17 cellular contexts compared by ENCODE assay signal in genomic region chr2:119463990-119464389, GRCh38. TPM values are rescaled to one million over a fixed set of nuclear protein-coding genes. Genes with fewer than 3 reads are reported as not detected.
A peak's percentile ranks its signal among the peaks of the same experiment; 100 is the strongest.
DNase-seq lines count a peak whose midpoint lies in the region; ATAC-seq and TF ChIP-seq lines count a peak whose summit lies in the region.
"Had no signal": no experiment of that assay in that cellular context is flagged by ENCODE, and none has a peak within 500 bp of the region (broad histone marks: within the 10 kb centered on the region; RNA-seq: fewer than 3 reads in every experiment).

No MANE protein-coding gene starts in this region.

- ATAC-seq in natural killer cell treated with Interleukin-12 subunit alpha and Interleukin-12 subunit beta and Interleukin-15 and Interleukin-18, amount 100 ng/mL, for 72 hours, result peak in 1 of 2 donors; percentile 4
- no peak for ATAC-seq in natural killer cell
- ATAC-seq in gastrocnemius medialis, result peak; percentile 45 to 76
- no peak for ATAC-seq in HG03460 (IDR thresholded peaks at IDR 0.05; ENCODE audit: unreplicated experiment)
- ATAC-seq in HG02884 (IDR thresholded peaks at IDR 0.05; ENCODE audit: unreplicated experiment), result no peak

- intact Hi-C loops in natural killer cell (cut with micrococcal nuclease), result no loop called here
- intact Hi-C loops in gastrocnemius medialis (cut with DNase I; ENCODE audit: low total_unique reads), result no loop called here

- TF ChIP-seq POLR2A in gastrocnemius medialis (IDR thresholded peaks at IDR 0.05), result no peak

- H3K9me3 ChIP-seq in endodermal cell (ENCODE audit: control insufficient read depth, low read length), result no peaks in the 10 kb centered on the region
- H3K9me3 ChIP-seq in gastrocnemius medialis, result no peaks in the 10 kb centered on the region
- H3K9me3 ChIP-seq: BLaER1, HAP-1 had no signal

- H3K27me3 Mint-ChIP-seq in natural killer cell treated with Interleukin-12 subunit alpha and Interleukin-12 subunit beta and Interleukin-15 and Interleukin-18, amount 100 ng/mL, for 72 hours, result peaks cover 5 to 7% of the 10 kb centered on the region in 2 donors
- H3K27me3 Mint-ChIP-seq in natural killer cell (ENCODE audit: low read depth in 2 of 2) (peaks cover 3 to 16% of the 10 kb centered on the region in 2 donors), endodermal cell (ENCODE audit: insufficient read depth) (no peaks in the 10 kb centered on the region)

- H3K36me3 ChIP-seq in endodermal cell (ENCODE audit: control insufficient read depth, insufficient read depth, low read length), result no peaks in the 10 kb centered on the region
- H3K36me3 ChIP-seq in gastrocnemius medialis, result no peaks in the 10 kb centered on the region
- H3K36me3 ChIP-seq: BLaER1, HAP-1 had no signal

- no peak overlapping the region for H3K4me3 Mint-ChIP-seq in natural killer cell treated with Interleukin-12 subunit alpha and Interleukin-12 subunit beta and Interleukin-15 and Interleukin-18, amount 100 ng/mL, for 72 hours
- no peak overlapping the region for H3K4me3 Mint-ChIP-seq in natural killer cell
- no peak overlapping the region for H3K4me3 Mint-ChIP-seq in endodermal cell
- H3K4me3 Mint-ChIP-seq: CD14-positive monocyte; CD4-positive, alpha-beta memory T cell had no signal

- no peaks in the 10 kb centered on the region for H3K9me3 Mint-ChIP-seq in natural killer cell treated with Interleukin-12 subunit alpha and Interleukin-12 subunit beta and Interleukin-15 and Interleukin-18, amount 100 ng/mL, for 72 hours
- H3K9me3 Mint-ChIP-seq in natural killer cell (no peaks in the 10 kb centered on the region), endodermal cell (no peaks in the 10 kb centered on the region)
- H3K9me3 Mint-ChIP-seq: CD4-positive, alpha-beta memory T cell had no signal

- H3K9ac ChIP-seq in endodermal cell (ENCODE audit: extremely low read depth, low read length, poor library complexity, severe bottlenecking), result no peak overlapping the region
- H3K9ac ChIP-seq: BLaER1, GM23248 had no signal

- in situ Hi-C loops in gastrocnemius medialis (cut with MboI; ENCODE audit: low sequenced_read_pairs in 4 of 4), result no loop called here

- H3K4me3 ChIP-seq in endodermal cell (ENCODE audit: low read length), result no peak overlapping the region
- H3K4me3 ChIP-seq in gastrocnemius medialis, result no peak overlapping the region
- H3K4me3 ChIP-seq: BLaER1, GM23248, HAP-1 had no signal

- no peak for TF ChIP-seq CTCF in natural killer cell (IDR thresholded peaks at IDR 0.05)
- TF ChIP-seq CTCF in endodermal cell (conservative IDR thresholded peaks at IDR 0.05), result peak; percentile 40
- TF ChIP-seq CTCF in gastrocnemius medialis (IDR thresholded peaks at IDR 0.05 in 4 of 5, conservative IDR thresholded peaks at IDR 0.05 in 1 of 5), result no peak

- H3K27ac ChIP-seq in endodermal cell (ENCODE audit: low read depth, low read length) (no peak overlapping the region), gastrocnemius medialis (no peak overlapping the region)
- H3K27ac ChIP-seq: BLaER1, GM23248 had no signal

- DNase-seq in natural killer cell treated with Interleukin-12 subunit alpha and Interleukin-12 subunit beta and Interleukin-15 and Interleukin-18, amount 100 ng/mL, for 72 hours (ENCODE audit: low spot score), result peak; percentile 26
- DNase-seq in natural killer cell, result no peak
- DNase-seq in endodermal cell, result no peak
- DNase-seq in gastrocnemius medialis, result peak in 1 of 2 donors; percentile 48
- no peak for DNase-seq in activated CD4-positive, alpha-beta T cell treated with anti-CD3 and anti-CD28 coated beads, Interleukin-2, amount 50 U/mL, for 4 hours
- DNase-seq: 8988T; CD4-positive, alpha-beta memory T cell; DMS153; DMS79; GDM1 had no signal

- 92 to 99% methylated on average over 8 to 9 of the region's 9 CpGs for WGBS in endodermal cell (ENCODE audit: insufficient coverage in 1 of 2, insufficient read length in 1 of 2), 2 experiments

- H3K4me1 Mint-ChIP-seq in natural killer cell treated with Interleukin-12 subunit alpha and Interleukin-12 subunit beta and Interleukin-15 and Interleukin-18, amount 100 ng/mL, for 72 hours (ENCODE audit: low read depth in 2 of 2), result no peaks in the 10 kb centered on the region
- H3K4me1 Mint-ChIP-seq in natural killer cell, result no peaks in the 10 kb centered on the region
- H3K4me1 Mint-ChIP-seq in endodermal cell, result no peaks in the 10 kb centered on the region
- H3K4me1 Mint-ChIP-seq: CD14-positive monocyte; CD4-positive, alpha-beta memory T cell had no signal

- H3K27me3 ChIP-seq in endodermal cell (ENCODE audit: control insufficient read depth, insufficient read depth, low read length, poor library complexity, severe bottlenecking) (no peaks in the 10 kb centered on the region), gastrocnemius medialis (no peaks in the 10 kb centered on the region)
- H3K27me3 ChIP-seq: BLaER1 had no signal

- no peaks in the 10 kb centered on the region for H3K4me1 ChIP-seq in endodermal cell (ENCODE audit: control insufficient read depth, insufficient read depth, low read length)
- H3K4me1 ChIP-seq in gastrocnemius medialis, result peaks cover 7 to 11% of the 10 kb centered on the region in 2 donors
- H3K4me1 ChIP-seq: BLaER1, HAP-1 had no signal

- no peaks in the 10 kb centered on the region for H3K36me3 Mint-ChIP-seq in natural killer cell treated with Interleukin-12 subunit alpha and Interleukin-12 subunit beta and Interleukin-15 and Interleukin-18, amount 100 ng/mL, for 72 hours
- H3K36me3 Mint-ChIP-seq in natural killer cell, result no peaks in the 10 kb centered on the region
- H3K36me3 Mint-ChIP-seq in endodermal cell (ENCODE audit: low read depth), result no peaks in the 10 kb centered on the region
- H3K36me3 Mint-ChIP-seq: CD14-positive monocyte; CD4-positive, alpha-beta memory T cell had no signal

- H3K27ac Mint-ChIP-seq in natural killer cell treated with Interleukin-12 subunit alpha and Interleukin-12 subunit beta and Interleukin-15 and Interleukin-18, amount 100 ng/mL, for 72 hours, result no peak overlapping the region
- H3K27ac Mint-ChIP-seq in natural killer cell (no peak overlapping the region), endodermal cell (no peak overlapping the region)
- H3K27ac Mint-ChIP-seq: CD14-positive monocyte had no signal

RNA-seq across cellular contexts. Expression of gene TMEM37, which starts 32.3 kb away (rescaled TPM):
- total RNA-seq in natural killer cell treated with Interleukin-12 subunit alpha and Interleukin-12 subunit beta and Interleukin-15 and Interleukin-18, amount 100 ng/mL, for 72 hours, result not detected
- total RNA-seq in natural killer cell (not detected), endodermal cell (10 to 100 TPM; 12.0 to 16.2 TPM), gastrocnemius medialis (1 to 10 TPM in 1 of 4 donors, under 1 TPM in 3; 0.49 to 2.7 (median 0.64) TPM)
- 4.8 TPM for polyA plus RNA-seq in endodermal cell (2013, experiment 1 of 2)
- polyA plus RNA-seq in endodermal cell (2013, experiment 2 of 2), result 3.5 TPM
- total RNA-seq: Daoy, GM23248 had no signal
- polyA plus RNA-seq: CD14-positive monocyte; CD4-positive, alpha-beta memory T cell had no signal

Comparison
In these comparisons a context has a peak if more than half of its experiments do, and no peak if none do; other contexts are left out.
1. ATAC-seq: peak in gastrocnemius medialis (2 of 2); none in natural killer cell (0 of 3), HG03460 (single experiment) and HG02884 (single experiment).